ENCODE assay signal across 12 cellular contexts in genomic region chr4:129822708-129823504, GRCh38.
DNase-seq lines count a peak whose midpoint lies in the region; ATAC-seq and TF ChIP-seq lines count a peak whose summit lies in the region.
"Had no signal": no experiment of that assay in that cellular context is flagged by ENCODE, and none has a peak within 500 bp of the region (broad histone marks: within the 10 kb centered on the region; RNA-seq: fewer than 3 reads in every experiment).

No MANE protein-coding gene starts in this region.

- WGBS in right cardiac atrium = 42% methylated on average over 2 of the region's 2 CpGs

- no peak for TF ChIP-seq CTCF in NB4 (IDR thresholded peaks at IDR 0.05; ENCODE audit: low read depth, low read length)

- H3K4me1 ChIP-seq in ACC112 (ENCODE audit: control insufficient read depth, insufficient read depth, low read length, unreplicated experiment) = no peaks in the 10 kb centered on the region
- peaks cover 34% of the 10 kb centered on the region for H3K4me1 ChIP-seq in adipocyte (ENCODE audit: control insufficient read depth, insufficient read depth, low read length)
- H3K4me1 ChIP-seq in right cardiac atrium (ENCODE audit: control insufficient read depth, insufficient read depth, low read length) = no peaks in the 10 kb centered on the region
- H3K4me1 ChIP-seq: prostate gland, tibial artery had no signal

- no peaks in the 10 kb centered on the region for H3K36me3 ChIP-seq in ACC112 (ENCODE audit: insufficient read depth, low read length)
- H3K36me3 ChIP-seq in adipocyte (ENCODE audit: control insufficient read depth, insufficient read depth, low read length, severe bottlenecking) = no peaks in the 10 kb centered on the region
- H3K36me3 ChIP-seq: prostate gland, tibial artery had no signal

- peak overlapping the region; percentile 19 for H3K9ac ChIP-seq in adipocyte (ENCODE audit: low read length)

- TF ChIP-seq POLR2A in NB4 (IDR thresholded peaks at IDR 0.05; ENCODE audit: extremely low read depth, insufficient read length) = no peak

- ATAC-seq in right cardiac atrium = peak in 1 of 2 donors; percentile 94
- no peak for ATAC-seq in HG02938 (IDR thresholded peaks at IDR 0.05; ENCODE audit: unreplicated experiment)

- H3K79me2 ChIP-seq in ACC112 (ENCODE audit: control insufficient read depth, insufficient read depth, low read length, unreplicated experiment) = no peaks in the 10 kb centered on the region

- H3K9me3 ChIP-seq in adipocyte (ENCODE audit: control insufficient read depth, low read length) (no peaks in the 10 kb centered on the region), right cardiac atrium (ENCODE audit: control insufficient read depth, low read length) (no peaks in the 10 kb centered on the region)
- H3K9me3 ChIP-seq: prostate gland, tibial artery had no signal

- intact Hi-C loops in right cardiac atrium (cut with DNase I) = no loop called here

- H2AFZ ChIP-seq in ACC112 (ENCODE audit: low read length, unreplicated experiment) = no peak overlapping the region

- no peaks in the 10 kb centered on the region for H3K27me3 ChIP-seq in ACC112 (ENCODE audit: insufficient read depth, low read length)
- H3K27me3 ChIP-seq in adipocyte (replicated peaks; ENCODE audit: control insufficient read depth, insufficient read depth, low read length) = no peaks in the 10 kb centered on the region
- H3K27me3 ChIP-seq in right cardiac atrium (ENCODE audit: control insufficient read depth, insufficient read depth) = no peaks in the 10 kb centered on the region
- H3K27me3 ChIP-seq: tibial artery had no signal

- H3K4me3 ChIP-seq in ACC112 (ENCODE audit: low read depth, low read length) (no peak overlapping the region), NB4 (ENCODE audit: low read depth, low read length) (no peak overlapping the region), adipocyte (ENCODE audit: low read length) (peak overlapping the region; percentile 64), right cardiac atrium (ENCODE audit: low read length) (no peak overlapping the region)
- H3K4me3 ChIP-seq: prostate gland, tibial artery had no signal

- DNase-seq in NB4 (ENCODE audit: low read depth) (peak; percentile 31), adipocyte (ENCODE audit: low read depth) (no peak), right cardiac atrium (peak; percentile 23 to 72 (median 64)), NAMALWA (ENCODE audit: low spot score) (no peak), inferior parietal cortex (ENCODE audit: extremely low spot score) (no peak)
- no peak for DNase-seq in stimulated activated naive CD4-positive, alpha-beta T cell (lab: John Stamatoyannopoulos, UW)
- DNase-seq: activated CD4-positive, alpha-beta T cell treated with anti-CD3 and anti-CD28 coated beads, Interleukin-2, amount 10 ng/mL, durations not matched to agents 24 days and 14 days; activated effector memory CD4-positive, alpha-beta T cell treated with Interleukin-2 at 50 U/mL for 16 hours; tibial artery had no signal

- H3K27ac ChIP-seq in ACC112 (ENCODE audit: low read depth, low read length) = 0 out of 2 replicates have a peak overlapping the region, but pooled peaks have one; percentile 32
- H3K27ac ChIP-seq in right cardiac atrium (ENCODE audit: low read length) = no peak overlapping the region
- H3K27ac ChIP-seq: prostate gland, tibial artery had no signal

Comparison
In these comparisons a context has a peak if more than half of its experiments do, and no peak if none do; other contexts are left out.
1. DNase-seq: peak in NB4 (single experiment) and right cardiac atrium (3 of 3); none in adipocyte (single experiment), NAMALWA (single experiment), inferior parietal cortex (single experiment) and stimulated activated naive CD4-positive, alpha-beta T cell (0 of 6).